36 cellular contexts compared by ENCODE assay signal in genomic region chr14:106528717-106529116, GRCh38.
"Had no signal": no experiment of that assay in that cellular context is flagged by ENCODE, and none has a peak within 500 bp of the region (broad histone marks: within the 10 kb centered on the region; RNA-seq: fewer than 3 reads in every experiment).

No MANE protein-coding gene starts in this region.

- H3K27me3 ChIP-seq: ascending aorta, body of pancreas, SJSA1 had no signal

- H3K4me1 Mint-ChIP-seq: activated naive CD4-positive, alpha-beta T cell treated with anti-CD3 and anti-CD28 coated beads, Interleukin-2, amount 50 U/mL, for 24 hours; activated T-helper 17 cell treated with anti-CD3 and anti-CD28 coated beads, Interleukin-2, amount 50 U/mL, for 72 hours had no signal

- DNase-seq: activated B cell treated with CpG ODN at 0.5 μM for 24 hours; activated CD4-positive, alpha-beta T cell treated with anti-CD3 and anti-CD28 coated beads for 4 hours; activated CD4-positive, CD25-positive, alpha-beta regulatory T cell treated with anti-CD3 and anti-CD28 coated beads, Interleukin-2, amount 50 U/mL, for 72 hours; activated CD8-positive, alpha-beta T cell treated with anti-CD3 and anti-CD28 coated beads for 36 hours; activated effector memory CD4-positive, alpha-beta T cell treated with anti-CD3 and anti-CD28 coated beads, Interleukin-2, amount 50 U/mL, for 16 hours; activated naive CD4-positive, alpha-beta T cell; activated naive CD8-positive, alpha-beta T cell treated with anti-CD3 and anti-CD28 coated beads, Interleukin-2, amount 10 ng/mL, durations not matched to agents 7 days and 5 days; activated T-cell treated with anti-CD3 and anti-CD28 coated beads, Interleukin-2, amount 50 U/mL, for 1 hour; activated T-cell treated with anti-CD3 and anti-CD28 coated beads, Interleukin-2, amount 50 U/mL, for 72 hours; amygdala; body of pancreas; KG1; MM.1S; MV-4-11; NCI-H1092; NCI-H1436 treated with DMSO at 0.1 percent for 48 hours; NCI-H1694 treated with DMSO at 0.1 percent for 48 hours; NCI-H2029; NCI-H2107; NCI-H2171 treated with DMSO at 0.1 percent for 48 hours; NCI-H2227 treated with DMSO at 0.1 percent for 48 hours; NCI-H446 treated with DMSO at 0.1 percent for 48 hours; NCI-H524; NCI-H69; PC-9; SHP77; T-cell; T-helper 2 cell; T-helper 9 cell had no signal

- H3K4me3 ChIP-seq: ascending aorta, body of pancreas, breast epithelium, PC-9, SJSA1 had no signal

- H3K27ac Mint-ChIP-seq: activated B cell treated with CpG ODN at 0.5 μM for 24 hours; activated CD8-positive, alpha-beta T cell treated with anti-CD3 and anti-CD28 coated beads for 36 hours; activated naive CD4-positive, alpha-beta T cell treated with anti-CD3 and anti-CD28 coated beads, Interleukin-2, amount 50 U/mL, for 24 hours; activated naive CD8-positive, alpha-beta T cell treated with anti-CD3 and anti-CD28 coated beads, Interleukin-2, amount 10 ng/mL, durations not matched to agents 7 days and 5 days; activated T-cell treated with anti-CD3 and anti-CD28 coated beads, Interleukin-2, amount 50 U/mL, for 72 hours; activated T-helper 17 cell treated with anti-CD3 and anti-CD28 coated beads, Interleukin-2, amount 50 U/mL, for 72 hours; T-cell had no signal

- H3K36me3 Mint-ChIP-seq: activated naive CD4-positive, alpha-beta T cell treated with anti-CD3 and anti-CD28 coated beads, Interleukin-2, amount 50 U/mL, for 24 hours; T-cell had no signal

- H3K4me3 Mint-ChIP-seq: activated B cell treated with CpG ODN at 0.5 μM for 24 hours; activated CD8-positive, alpha-beta T cell treated with anti-CD3 and anti-CD28 coated beads for 36 hours; activated naive CD4-positive, alpha-beta T cell treated with anti-CD3 and anti-CD28 coated beads, Interleukin-2, amount 50 U/mL, for 24 hours; activated naive CD8-positive, alpha-beta T cell treated with anti-CD3 and anti-CD28 coated beads, Interleukin-2, amount 10 ng/mL, durations not matched to agents 7 days and 5 days; activated T-cell treated with anti-CD3 and anti-CD28 coated beads, Interleukin-2, amount 50 U/mL, for 72 hours; activated T-helper 17 cell treated with anti-CD3 and anti-CD28 coated beads, Interleukin-2, amount 50 U/mL, for 72 hours; T-cell had no signal

- H3K4me2 ChIP-seq: PC-9 had no signal

- H2AFZ ChIP-seq: PC-9 had no signal

- ATAC-seq: activated CD8-positive, alpha-beta T cell treated with anti-CD3 and anti-CD28 coated beads for 36 hours; activated T-cell treated with anti-CD3 and anti-CD28 coated beads, Interleukin-2, amount 50 U/mL, for 72 hours; activated T-helper 17 cell treated with anti-CD3 and anti-CD28 coated beads, Interleukin-2, amount 50 U/mL, for 72 hours; body of pancreas; SK-N-SH treated with all-trans-retinoic acid at 6 μM for 48 hours; T-cell had no signal

- H3K9me3 Mint-ChIP-seq: activated B cell treated with CpG ODN at 0.5 μM for 24 hours; activated naive CD4-positive, alpha-beta T cell treated with anti-CD3 and anti-CD28 coated beads, Interleukin-2, amount 50 U/mL, for 24 hours; activated T-cell treated with anti-CD3 and anti-CD28 coated beads, Interleukin-2, amount 50 U/mL, for 72 hours; activated T-helper 17 cell treated with anti-CD3 and anti-CD28 coated beads, Interleukin-2, amount 50 U/mL, for 72 hours; T-cell had no signal

- H3K4me1 ChIP-seq: ascending aorta, body of pancreas, breast epithelium, SJSA1 had no signal

- H3K36me3 ChIP-seq: ascending aorta, breast epithelium, SJSA1 had no signal

- H3K27ac ChIP-seq: ascending aorta, body of pancreas, breast epithelium, PC-9, SJSA1, VCaP had no signal
